ENCODE assay signal across 1 cellular context in genomic region chr2:217804338-217804737, GRCh38.
TF ChIP-seq lines count a peak whose summit lies in the region.

No MANE protein-coding gene starts in this region.

TF ChIP-seq in IMR-90, 13 proteins besides CTCF, POLR2A, EP300 and RAD21:
- no peak for TF ChIP-seq CEBPB (IDR thresholded peaks at IDR 0.05; ENCODE audit: low read depth, low read length)
- TF ChIP-seq FOS (IDR thresholded peaks at IDR 0.05; ENCODE audit: low read depth, low read length): no peak
- TF ChIP-seq MXI1 (IDR thresholded peaks at IDR 0.05; ENCODE audit: borderline replicate concordance, low read depth, low read length): no peak
